In genomic region chr19:6832412-6832811, GRCh38 we compare ENCODE assay signal across 17 cellular contexts. TPM values are rescaled to one million over a fixed set of nuclear protein-coding genes. Genes with fewer than 3 reads are reported as not detected.
"Had no signal": no experiment of that assay in that cellular context is flagged by ENCODE, and none has a peak within 500 bp of the region (broad histone marks: within the 10 kb centered on the region; RNA-seq: fewer than 3 reads in every experiment).

No MANE protein-coding gene starts in this region.

- H3K9me3 ChIP-seq: adrenal gland, colonic mucosa, gastrocnemius medialis had no signal

- H3K27ac ChIP-seq: adrenal gland, colonic mucosa, gastrocnemius medialis, heart right ventricle, left ventricle myocardium inferior, parathyroid adenoma, tibial nerve had no signal

- H3K27me3 ChIP-seq: adrenal gland, colonic mucosa, tibial nerve had no signal

- H3K9me3 Mint-ChIP-seq: neural crest cell had no signal

- H3K4me3 Mint-ChIP-seq: neural crest cell had no signal

- DNase-seq: activated gamma-delta T cell; activated T-cell treated with anti-CD3 and anti-CD28 coated beads for 4 hours; adrenal gland; colonic mucosa; effector CD8-positive, alpha-beta T cell; gastrocnemius medialis; heart right ventricle; islet precursor cell; left ventricle myocardium inferior; mesenchymal stem cell; stimulated activated CD4-positive, alpha-beta T cell treated with anti-CD3 and anti-CD28 coated beads, Interleukin-15, amount 100 ng/mL, for 24 hours; stimulated activated CD4-positive, alpha-beta T cell treated with anti-CD3 and anti-CD28 coated beads, Interleukin-4, amount 100 ng/mL, for 24 hours had no signal

- H3K4me1 Mint-ChIP-seq: neural crest cell had no signal

- H3K36me3 ChIP-seq: adrenal gland, colonic mucosa, gastrocnemius medialis, left ventricle myocardium inferior had no signal

- ATAC-seq: gastrocnemius medialis, heart right ventricle had no signal

- H3K4me3 ChIP-seq: adrenal gland, colonic mucosa, gastrocnemius medialis, heart right ventricle, left ventricle myocardium inferior, tibial nerve had no signal

RNA-seq across cellular contexts. Expression of gene ADGRE1, which starts 55.0 kb away (rescaled TPM):
- total RNA-seq: left ventricle myocardium inferior, neural crest cell, renal cortical epithelial cell had no signal

RNA-seq across cellular contexts. Expression of gene VAV1, which starts 59.9 kb away (rescaled TPM):
- total RNA-seq: neural crest cell, SK-MEL-5 had no signal
